9 cellular contexts compared by ENCODE assay signal in genomic region chr18:74499633-74500032, GRCh38. TPM values are rescaled to one million over a fixed set of nuclear protein-coding genes. Genes with fewer than 3 reads are reported as not detected.
DNase-seq lines count a peak whose midpoint lies in the region; ATAC-seq and TF ChIP-seq lines count a peak whose summit lies in the region.
"Had no signal": no experiment of that assay in that cellular context is flagged by ENCODE, and none has a peak within 500 bp of the region (broad histone marks: within the 10 kb centered on the region; RNA-seq: fewer than 3 reads in every experiment).

No MANE protein-coding gene starts in this region.

- no peak overlapping the region for H3K23ac ChIP-seq in mesendoderm (ENCODE audit: low read length)

- intact Hi-C loops in activated B cell treated with CpG ODN at 0.5 μM for 24 hours (cut with micrococcal nuclease), result loop anchor here (1.0 to 10.0 kb wide), 5 partner anchors 53 to 1993 kb away; partner anchors contain the start of gene FBXO15

- no peak overlapping the region for H2BK5ac ChIP-seq in mesendoderm (ENCODE audit: low read length)

- H3K4me1 ChIP-seq in duodenal mucosa (ENCODE audit: control insufficient read depth in 1 of 2, insufficient read depth in 2 of 2, low read length in 2 of 2) (peaks cover 31 to 42% of the 10 kb centered on the region in 2 donors), mesendoderm (ENCODE audit: control insufficient read depth, low read depth, low read length) (peaks cover 5% of the 10 kb centered on the region)

- CTCF ChIA-PET in activated B cell treated with CpG ODN at 0.5 μM for 24 hours (lab: Charles Lee), result no interaction called here

- peak overlapping the region; percentile 36 to 57 for H3K9ac ChIP-seq in duodenal mucosa (ENCODE audit: low read depth in 1 of 2, low read length in 2 of 2)
- no peak overlapping the region for H3K9ac ChIP-seq in mesendoderm (ENCODE audit: low read length)

- no peak overlapping the region for H3K4ac ChIP-seq in mesendoderm (ENCODE audit: low read depth, low read length)

- H3K4me3 ChIP-seq in HL-60 (replicated peaks; ENCODE audit: insufficient read depth, low read length) (peak overlapping the region; percentile 56), duodenal mucosa (ENCODE audit: low read depth in 1 of 2, low read length in 2 of 2) (peak overlapping the region; percentile 54 to 57), mesendoderm (ENCODE audit: low read length) (no peak overlapping the region)

- no peak overlapping the region for H2BK120ac ChIP-seq in mesendoderm (ENCODE audit: low read depth, low read length)

- H3K18ac ChIP-seq in mesendoderm (ENCODE audit: low read length), result no peak overlapping the region

- H3K27ac Mint-ChIP-seq in activated B cell treated with CpG ODN at 0.5 μM for 24 hours, result peak overlapping the region; percentile 98

- peaks cover 61% of the 10 kb centered on the region for H3K4me1 Mint-ChIP-seq in activated B cell treated with CpG ODN at 0.5 μM for 24 hours

- peaks cover 30% of the 10 kb centered on the region for H3K79me2 ChIP-seq in mesendoderm (ENCODE audit: control insufficient read depth, insufficient read depth, low read length)

- H3K27me3 ChIP-seq in HL-60 (ENCODE audit: insufficient read depth, poor library complexity, severe bottlenecking), result no peaks in the 10 kb centered on the region
- no peaks in the 10 kb centered on the region for H3K27me3 ChIP-seq in duodenal mucosa (ENCODE audit: control insufficient read depth in 1 of 2, insufficient read depth in 2 of 2, low read length in 2 of 2)
- no peaks in the 10 kb centered on the region for H3K27me3 ChIP-seq in mesendoderm (ENCODE audit: insufficient read depth, low read length, poor library complexity)

- POLR2A ChIA-PET in activated B cell treated with CpG ODN at 0.5 μM for 24 hours (lab: Charles Lee), result interaction anchor here (2.7 kb wide), 1 partner anchor 99 kb away, joined by 11 read pairs; the partner anchor contains the start of gene ZNF407

- peak; percentile 32 for ATAC-seq in GM19463 (IDR thresholded peaks at IDR 0.05; ENCODE audit: unreplicated experiment)
- ATAC-seq in activated B cell treated with CpG ODN at 0.5 μM for 24 hours (ENCODE audit: low read depth), result no peak
- ATAC-seq: HCT116 had no signal

- H2AK5ac ChIP-seq in mesendoderm (ENCODE audit: low read length), result no peak overlapping the region

- H3K27ac ChIP-seq in HL-60 (replicated peaks), result peak overlapping the region; percentile 80
- peak overlapping the region; percentile 72 for H3K27ac ChIP-seq in duodenal mucosa (ENCODE audit: low read depth, low read length)
- H3K27ac ChIP-seq in mesendoderm (ENCODE audit: low read depth, low read length), result no peak overlapping the region

- H3K4me3 Mint-ChIP-seq in activated B cell treated with CpG ODN at 0.5 μM for 24 hours, result peak overlapping the region; percentile 88

- peaks cover 14% of the 10 kb centered on the region for H3K79me1 ChIP-seq in mesendoderm (ENCODE audit: low read length)

- no peak overlapping the region for H2BK15ac ChIP-seq in mesendoderm (replicated peaks; ENCODE audit: low read depth)

- H3K27me3 Mint-ChIP-seq in activated B cell treated with CpG ODN at 0.5 μM for 24 hours, result no peaks in the 10 kb centered on the region

- no peak overlapping the region for H4K8ac ChIP-seq in mesendoderm (ENCODE audit: low read depth, low read length)

- no CpG with 5 or more reads among the region's 9 CpGs for WGBS in mesendoderm (ENCODE audit: extremely low coverage, insufficient coverage, low lambda C conversion rate)

- H3K36me3 ChIP-seq in duodenal mucosa (ENCODE audit: control insufficient read depth in 1 of 2, insufficient read depth in 2 of 2, low read length in 2 of 2), result peaks cover 16 to 34% of the 10 kb centered on the region in 2 donors
- H3K36me3 ChIP-seq in mesendoderm (ENCODE audit: control insufficient read depth, insufficient read depth, low read length), result peaks cover 5% of the 10 kb centered on the region

- H4K5ac ChIP-seq in mesendoderm (ENCODE audit: low read length), result no peak overlapping the region

- no peaks in the 10 kb centered on the region for H3K9me3 Mint-ChIP-seq in activated B cell treated with CpG ODN at 0.5 μM for 24 hours

- DNase-seq in CD1c-positive myeloid dendritic cell (ENCODE audit: extremely low spot score), result peak; percentile 80
- peak; percentile 79 to 88 for DNase-seq in HL-60 (ENCODE audit: low read depth in 1 of 2, low spot score in 1 of 2)
- DNase-seq in activated B cell treated with CpG ODN at 0.5 μM for 24 hours, result no peak
- peak; percentile 57 for DNase-seq in mesendoderm
- peak; percentile 78 for DNase-seq in superior temporal gyrus (ENCODE audit: extremely low spot score)
- no peak for DNase-seq in NCI-H1417 treated with DMSO at 0.1 percent for 48 hours (lab: John Stamatoyannopoulos, UW)

- no peak overlapping the region for H3K4me2 ChIP-seq in mesendoderm (ENCODE audit: low read length)

- H3K36me3 Mint-ChIP-seq in activated B cell treated with CpG ODN at 0.5 μM for 24 hours (ENCODE audit: low read depth), result peaks cover 48% of the 10 kb centered on the region

- no peak for TF ChIP-seq CTCF in HL-60 (IDR thresholded peaks at IDR 0.05; ENCODE audit: insufficient read depth, low read length)
- no peak for TF ChIP-seq CTCF in activated B cell treated with CpG ODN at 0.5 μM for 24 hours (IDR thresholded peaks at IDR 0.05)

- no peak overlapping the region for H3K56ac ChIP-seq in mesendoderm (ENCODE audit: low read length)

- H3K9me3 ChIP-seq in duodenal mucosa (ENCODE audit: control insufficient read depth in 1 of 2, low read length in 2 of 2), result no peaks in the 10 kb centered on the region

RNA-seq across cellular contexts. Expression of gene CNDP2, which starts 3.5 kb away (rescaled TPM):
- 193 and 208 TPM in 2 replicates for total RNA-seq in activated B cell treated with CpG ODN at 0.5 μM for 24 hours
- polyA plus RNA-seq in mesendoderm (2013, experiment 1 of 2), result 171 TPM
- 171 TPM for polyA plus RNA-seq in mesendoderm (2013, experiment 2 of 2)

RNA-seq across cellular contexts. Expression of gene CNDP1, which starts 34.7 kb away (rescaled TPM):
- total RNA-seq in activated B cell treated with CpG ODN at 0.5 μM for 24 hours, result 0.15 and 0.33 TPM in 2 replicates
- polyA plus RNA-seq in mesendoderm (2013, experiment 1 of 2), result 0.04 TPM
- polyA plus RNA-seq in mesendoderm (2013, experiment 2 of 2), result 0.03 TPM

RNA-seq across cellular contexts. Expression of gene DIPK1C, which starts 42.5 kb away (rescaled TPM):
- not detected in 2 replicates for total RNA-seq in activated B cell treated with CpG ODN at 0.5 μM for 24 hours
- polyA plus RNA-seq in mesendoderm (2013, experiment 1 of 2), result not detected
- not detected for polyA plus RNA-seq in mesendoderm (2013, experiment 2 of 2)

Comparison
In these comparisons a context has a peak if more than half of its experiments do, and no peak if none do; other contexts are left out.
1. DNase-seq: peak in CD1c-positive myeloid dendritic cell (single experiment), HL-60 (2 of 2), mesendoderm (single experiment) and superior temporal gyrus (single experiment); none in activated B cell treated with CpG ODN at 0.5 μM for 24 hours (single experiment) and NCI-H1417 treated with DMSO at 0.1 percent for 48 hours (single experiment).